ENCODE assay signal across 24 cellular contexts in the genomic region with DNA sequence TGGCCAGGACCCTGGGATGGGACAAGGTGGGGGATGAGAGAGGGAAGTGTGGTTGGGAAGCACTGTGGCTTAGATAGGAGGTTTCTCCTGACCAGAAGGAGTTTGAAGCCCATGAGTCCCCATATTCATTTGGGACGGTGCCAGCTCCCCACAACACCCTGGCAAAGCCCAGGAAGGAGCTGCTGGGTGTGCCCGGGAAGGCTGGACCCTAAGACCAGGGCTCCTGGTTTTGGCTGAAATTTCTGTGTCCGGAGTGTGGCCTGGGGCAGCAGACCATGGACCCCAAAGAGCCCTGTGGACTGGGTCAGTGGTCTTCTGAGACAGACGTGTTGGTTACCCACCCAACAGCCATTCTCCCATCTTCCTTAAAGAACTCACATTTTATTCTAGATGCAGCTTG.
"Had no signal": no experiment of that assay in that cellular context is flagged by ENCODE, and none has a peak within 500 bp of the region (broad histone marks: within the 10 kb centered on the region; RNA-seq: fewer than 3 reads in every experiment).

No MANE protein-coding gene starts in this region.

- H3K4me3 Mint-ChIP-seq: dendritic cell treated with granulocyte-macrophage colony-stimulating factor and Interleukin-4, amounts not matched to agents 40 ng/mL and 50 ng/mL, for 4 days; effector memory CD8-positive, alpha-beta T cell; endodermal cell had no signal

- H3K27me3 ChIP-seq: colonic mucosa, esophagus squamous epithelium, gastrocnemius medialis, heart right ventricle, left lung had no signal

- H3K27ac ChIP-seq: colonic mucosa, epithelial cell of prostate, esophagus squamous epithelium, gastrocnemius medialis, heart right ventricle, lower lobe of right lung had no signal

- FAIRE-seq: endometrium, islet of Langerhans, keratinocyte had no signal

- H3K4me3 ChIP-seq: colonic mucosa, esophagus squamous epithelium, gastrocnemius medialis, heart right ventricle, left lung, lower lobe of right lung had no signal

- H3K9me3 Mint-ChIP-seq: effector memory CD8-positive, alpha-beta T cell had no signal

- H3K27me3 Mint-ChIP-seq: effector memory CD8-positive, alpha-beta T cell had no signal

- H3K9me3 ChIP-seq: colonic mucosa, esophagus squamous epithelium, gastrocnemius medialis, heart right ventricle, left lung, lower lobe of right lung had no signal

- H3K36me3 ChIP-seq: colonic mucosa, gastrocnemius medialis, heart right ventricle, lower lobe of right lung had no signal

- H3K4me1 ChIP-seq: colonic mucosa had no signal

- H3K27ac Mint-ChIP-seq: dendritic cell treated with granulocyte-macrophage colony-stimulating factor and Interleukin-4, amounts not matched to agents 40 ng/mL and 50 ng/mL, for 4 days; effector memory CD8-positive, alpha-beta T cell; endodermal cell had no signal

- DNase-seq: colonic mucosa; cortex of kidney; effector CD8-positive, alpha-beta T cell; effector memory CD8-positive, alpha-beta T cell; endodermal cell; erythroblast; esophagus squamous epithelium; foreskin fibroblast; foreskin melanocyte; gastrocnemius medialis; glutamatergic neuron; heart right ventricle; hippocampal formation; left cardiac atrium; left ventricle myocardium superior; lower lobe of right lung; mesenchymal stem cell; midbrain had no signal
